Comparison of ENCODE assay signal across 13 cellular contexts in the genomic region with DNA sequence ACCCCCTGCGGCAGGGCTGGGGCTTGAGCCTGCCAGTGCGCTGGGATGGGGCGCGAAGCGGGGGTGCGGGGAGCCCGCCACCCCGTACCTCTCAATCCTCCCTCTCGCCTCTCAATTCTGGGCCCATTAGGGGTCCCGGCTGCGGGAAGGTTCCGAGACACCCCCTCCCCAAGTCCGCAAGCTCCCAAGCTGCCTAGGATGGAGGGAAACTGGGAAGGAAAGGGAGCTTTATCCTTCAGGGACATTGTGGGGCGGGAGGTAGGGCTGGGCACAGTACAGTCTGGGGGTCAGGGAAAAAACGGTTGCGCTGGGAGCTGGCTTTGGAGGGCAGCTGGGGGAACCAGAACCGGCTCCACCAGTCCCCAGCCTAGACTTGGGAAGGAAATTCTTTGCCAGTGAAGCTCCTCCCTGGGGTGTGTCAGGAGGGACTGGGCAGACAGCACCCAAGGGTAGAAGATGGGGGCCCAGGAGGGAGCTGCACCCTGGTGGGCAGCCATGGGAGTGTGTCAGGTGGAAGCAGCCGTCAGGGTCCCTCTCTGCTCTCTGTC. TPM values are rescaled to one million over a fixed set of nuclear protein-coding genes. Genes with fewer than 3 reads are reported as not detected.
DNase-seq lines count a peak whose midpoint lies in the region; ATAC-seq and TF ChIP-seq lines count a peak whose summit lies in the region.
"Had no signal": no experiment of that assay in that cellular context is flagged by ENCODE, and none has a peak within 500 bp of the region (broad histone marks: within the 10 kb centered on the region; RNA-seq: fewer than 3 reads in every experiment).

No MANE protein-coding gene starts in this region.

- no peak overlapping the region for H2BK120ac ChIP-seq in neuronal stem cell (ENCODE audit: low read depth, low read length)

- H2AFZ ChIP-seq in neuronal stem cell (ENCODE audit: low read length): peak overlapping the region; percentile 77

- no peak for DNase-seq in CD8-positive, alpha-beta T cell
- DNase-seq in RWPE1 (ENCODE audit: low spot score) (peak; percentile 72), foreskin keratinocyte (peak in 1 of 2 donors; percentile 63), neuronal stem cell (ENCODE audit: low spot score) (no peak), cerebellar cortex (ENCODE audit: low spot score) (no peak), T-helper 9 cell (no peak)
- DNase-seq in stimulated activated CD4-positive, alpha-beta T cell treated with anti-CD3 and anti-CD28 coated beads, Interleukin-4, amount 100 ng/mL, for 4 hours: no peak
- DNase-seq: kidney, NCI-H2029 treated with DMSO at 0.1 percent for 48 hours had no signal

- H2BK12ac ChIP-seq in neuronal stem cell (ENCODE audit: low read length): no peak overlapping the region

- no peak for ATAC-seq in CD8-positive, alpha-beta T cell
- ATAC-seq in foreskin keratinocyte: peak; percentile 45
- no peak for ATAC-seq in HG03469 (IDR thresholded peaks at IDR 0.05; ENCODE audit: unreplicated experiment)

- H3K9me3 ChIP-seq in CD8-positive, alpha-beta T cell (ENCODE audit: low read length): no peaks in the 10 kb centered on the region
- no peaks in the 10 kb centered on the region for H3K9me3 ChIP-seq in neuronal stem cell (replicated peaks in 1 of 2; ENCODE audit: control insufficient read depth in 2 of 2, insufficient read depth in 1 of 2, low read depth in 1 of 2, low read length in 2 of 2)

- no CpG with 5 or more reads among the region's 18 CpGs for WGBS in neuronal stem cell (ENCODE audit: extremely low coverage in 2 of 2, insufficient read length in 2 of 2, insufficient replicate concordance in 1 of 2), 2 donors

- H3K36me3 ChIP-seq in CD8-positive, alpha-beta T cell (ENCODE audit: insufficient read depth, low read length): no peaks in the 10 kb centered on the region
- H3K36me3 ChIP-seq in neuronal stem cell (replicated peaks in 1 of 2; ENCODE audit: control insufficient read depth in 2 of 2, insufficient read depth in 2 of 2, low read length in 2 of 2): no peaks in the 10 kb centered on the region

- no peak for TF ChIP-seq CTCF in CD8-positive, alpha-beta T cell (IDR thresholded peaks at IDR 0.05)
- TF ChIP-seq CTCF in RWPE1 (conservative IDR thresholded peaks at IDR 0.05; ENCODE audit: low read depth): 0 out of 2 replicates have a peak, but pooled peaks have one; percentile 16
- TF ChIP-seq CTCF in foreskin keratinocyte (conservative IDR thresholded peaks at IDR 0.05): peak; percentile 39

- H3K27ac ChIP-seq in CD8-positive, alpha-beta T cell (ENCODE audit: low read depth, low read length): no peak overlapping the region
- H3K27ac ChIP-seq in RWPE1 (peak overlapping the region; percentile 99), foreskin keratinocyte (peak overlapping the region; percentile 99), neuronal stem cell (replicated peaks; ENCODE audit: low read length) (no peak overlapping the region)

- H3K4ac ChIP-seq in neuronal stem cell (ENCODE audit: low read length): no peak overlapping the region

- H3K23ac ChIP-seq in neuronal stem cell (ENCODE audit: low read depth, low read length, poor library complexity): peak overlapping the region; percentile 67

- no peaks in the 10 kb centered on the region for H3K36me3 Mint-ChIP-seq in CD8-positive, alpha-beta T cell
- H3K36me3 Mint-ChIP-seq: CD4-positive, CD25-positive, alpha-beta regulatory T cell had no signal

- no peak overlapping the region for H2BK15ac ChIP-seq in neuronal stem cell (ENCODE audit: low read length)

- H3K4me1 Mint-ChIP-seq in CD8-positive, alpha-beta T cell (ENCODE audit: low read depth): peaks cover 6% of the 10 kb centered on the region
- H3K4me1 Mint-ChIP-seq: central memory CD8-positive, alpha-beta T cell had no signal

- H3K79me1 ChIP-seq in neuronal stem cell (ENCODE audit: low read depth, low read length): no peaks in the 10 kb centered on the region

- peaks cover 57% of the 10 kb centered on the region for H3K27me3 Mint-ChIP-seq in CD8-positive, alpha-beta T cell (ENCODE audit: low read depth)

- no peak overlapping the region for H3K9ac ChIP-seq in neuronal stem cell (ENCODE audit: low read depth, low read length, poor library complexity)

- CTCF ChIA-PET in CD8-positive, alpha-beta T cell (lab: Charles Lee): interaction anchor here (1.1 kb wide), 1 partner anchor 70 kb away, joined by 3 read pairs; no protein-coding TSS in a partner anchor
- CTCF ChIA-PET in RWPE1 (lab: Yijun Ruan, JAX): interaction anchor here (1.0 to 1.8 kb wide), 3 partner anchors 36 to 71 kb away, joined by 5 to 8 read pairs (median 6); no protein-coding TSS in a partner anchor

- H3K4me2 ChIP-seq in neuronal stem cell (ENCODE audit: insufficient read depth, low read length, poor library complexity, severe bottlenecking): peak overlapping the region; percentile 70

- H3K27ac Mint-ChIP-seq in CD8-positive, alpha-beta T cell: no peak overlapping the region
- H3K27ac Mint-ChIP-seq: CD4-positive, CD25-positive, alpha-beta regulatory T cell had no signal

- no peaks in the 10 kb centered on the region for H3K9me3 Mint-ChIP-seq in CD8-positive, alpha-beta T cell
- H3K9me3 Mint-ChIP-seq: CD4-positive, CD25-positive, alpha-beta regulatory T cell; central memory CD8-positive, alpha-beta T cell had no signal

- no peak overlapping the region for H2BK5ac ChIP-seq in neuronal stem cell (ENCODE audit: low read length)

- H3K4me3 ChIP-seq in CD8-positive, alpha-beta T cell (ENCODE audit: low read depth, low read length): no peak overlapping the region
- no peak overlapping the region for H3K4me3 ChIP-seq in neuronal stem cell (ENCODE audit: low read length in 2 of 2)

- POLR2A ChIA-PET in CD8-positive, alpha-beta T cell (lab: Charles Lee): no interaction called here
- POLR2A ChIA-PET in RWPE1 (lab: Yijun Ruan, JAX; ENCODE audit: low non-redundant PET): interaction anchor here (1.0 to 1.4 kb wide), 2 partner anchors 19 to 22 kb away, joined by 3 read pairs; a partner anchor contains a TSS

- intact Hi-C loops in CD8-positive, alpha-beta T cell (cut with DNase I, micrococcal nuclease): no loop called here

- H2AK5ac ChIP-seq in neuronal stem cell (ENCODE audit: low read depth, low read length): no peak overlapping the region

- H3K4me1 ChIP-seq in CD8-positive, alpha-beta T cell (ENCODE audit: insufficient read depth, low read length): no peaks in the 10 kb centered on the region
- H3K4me1 ChIP-seq in foreskin keratinocyte: peaks cover 26% of the 10 kb centered on the region
- H3K4me1 ChIP-seq in neuronal stem cell (ENCODE audit: control insufficient read depth in 2 of 2, insufficient read depth in 1 of 2, low read depth in 1 of 2, low read length in 2 of 2): peaks cover 0 to 6% of the 10 kb centered on the region in 2 donors

- no peak overlapping the region for H4K8ac ChIP-seq in neuronal stem cell (ENCODE audit: low read depth, low read length)

- no peak overlapping the region for H3K14ac ChIP-seq in neuronal stem cell (ENCODE audit: low read length)

- H3K18ac ChIP-seq in neuronal stem cell (ENCODE audit: low read length): no peak overlapping the region

- H3K4me3 Mint-ChIP-seq in CD8-positive, alpha-beta T cell: peak overlapping the region; percentile 29
- H3K4me3 Mint-ChIP-seq: central memory CD8-positive, alpha-beta T cell had no signal

- no peak overlapping the region for H4K91ac ChIP-seq in neuronal stem cell (ENCODE audit: low read depth, low read length, poor library complexity)

- peaks cover 9% of the 10 kb centered on the region for H3K27me3 ChIP-seq in CD8-positive, alpha-beta T cell (ENCODE audit: insufficient read depth, low read length)
- H3K27me3 ChIP-seq in foreskin keratinocyte: no peaks in the 10 kb centered on the region
- H3K27me3 ChIP-seq in neuronal stem cell (ENCODE audit: control insufficient read depth in 3 of 3, insufficient read depth in 3 of 3, low read depth in 1 of 3, low read length in 3 of 3): peaks cover 11 to 60% (median 41%) of the 10 kb centered on the region in 3 experiments

RNA-seq across cellular contexts. Expression of a gene that starts 0.9 kb away (rescaled TPM):
- not detected for total RNA-seq in CD8-positive, alpha-beta T cell
- total RNA-seq in foreskin keratinocyte: 180 and 195 TPM in 2 replicates
- polyA plus RNA-seq in foreskin keratinocyte: 195 and 203 TPM in 2 replicates
- not detected for polyA plus RNA-seq in neuronal stem cell (2013, experiment 1 of 2)
- polyA plus RNA-seq in neuronal stem cell (2013, experiment 2 of 2): not detected
- total RNA-seq: activated CD8-positive, alpha-beta memory T cell treated with anti-CD3 and anti-CD28 coated beads for 36 hours; CD4-positive, CD25-positive, alpha-beta regulatory T cell had no signal
- polyA plus RNA-seq: CD4-positive, CD25-positive, alpha-beta regulatory T cell had no signal

RNA-seq across cellular contexts. Expression of a gene that starts 10.9 kb away (rescaled TPM):
- not detected for total RNA-seq in CD8-positive, alpha-beta T cell
- total RNA-seq in foreskin keratinocyte: 0.07 and 0.17 TPM in 2 replicates
- polyA plus RNA-seq in foreskin keratinocyte: 0.10 and 0.18 TPM in 2 replicates
- 0.01 TPM for polyA plus RNA-seq in neuronal stem cell (2013, experiment 1 of 2)
- polyA plus RNA-seq in neuronal stem cell (2013, experiment 2 of 2): not detected
- total RNA-seq: activated CD8-positive, alpha-beta memory T cell treated with anti-CD3 and anti-CD28 coated beads for 36 hours; CD4-positive, CD25-positive, alpha-beta regulatory T cell had no signal
- polyA plus RNA-seq: CD4-positive, CD25-positive, alpha-beta regulatory T cell had no signal

RNA-seq across cellular contexts. Expression of a gene that starts 22.4 kb away (rescaled TPM):
- total RNA-seq in CD8-positive, alpha-beta T cell: not detected
- total RNA-seq in foreskin keratinocyte: 9.9 and 18.2 TPM in 2 replicates
- polyA plus RNA-seq in foreskin keratinocyte: 10.4 and 19.8 TPM in 2 replicates
- not detected for polyA plus RNA-seq in neuronal stem cell (2013, experiment 1 of 2)
- polyA plus RNA-seq in neuronal stem cell (2013, experiment 2 of 2): not detected
- total RNA-seq: activated CD8-positive, alpha-beta memory T cell treated with anti-CD3 and anti-CD28 coated beads for 36 hours; CD4-positive, CD25-positive, alpha-beta regulatory T cell had no signal
- polyA plus RNA-seq: CD4-positive, CD25-positive, alpha-beta regulatory T cell had no signal

RNA-seq across cellular contexts. Expression of a gene that starts 27.1 kb away (rescaled TPM):
- total RNA-seq in CD8-positive, alpha-beta T cell: not detected
- 119 and 146 TPM in 2 replicates for total RNA-seq in foreskin keratinocyte
- 141 and 181 TPM in 2 replicates for polyA plus RNA-seq in foreskin keratinocyte
- polyA plus RNA-seq in neuronal stem cell (2013, experiment 1 of 2): 0.03 TPM
- 0.07 TPM for polyA plus RNA-seq in neuronal stem cell (2013, experiment 2 of 2)
- total RNA-seq: activated CD8-positive, alpha-beta memory T cell treated with anti-CD3 and anti-CD28 coated beads for 36 hours; CD4-positive, CD25-positive, alpha-beta regulatory T cell; kidney had no signal

Comparison
In these comparisons a context has a peak if more than half of its experiments do, and no peak if none do; other contexts are left out.
1. H3K27ac ChIP-seq: peak in RWPE1 (single experiment) and foreskin keratinocyte (single experiment); none in CD8-positive, alpha-beta T cell (single experiment) and neuronal stem cell (single experiment).
2. RNA of a gene that starts 0.9 kb away (total RNA-seq): 180 to 195 TPM in foreskin keratinocyte; not detected in CD8-positive, alpha-beta T cell; every median in the first group is over 100 times any median in the second.
3. RNA of a gene that starts 22.4 kb away (total RNA-seq): 9.9 to 18.2 TPM in foreskin keratinocyte; not detected in CD8-positive, alpha-beta T cell; every median in the first group is over 10 times any median in the second.